Comparison of ENCODE assay signal across 8 cellular contexts in the genomic region with DNA sequence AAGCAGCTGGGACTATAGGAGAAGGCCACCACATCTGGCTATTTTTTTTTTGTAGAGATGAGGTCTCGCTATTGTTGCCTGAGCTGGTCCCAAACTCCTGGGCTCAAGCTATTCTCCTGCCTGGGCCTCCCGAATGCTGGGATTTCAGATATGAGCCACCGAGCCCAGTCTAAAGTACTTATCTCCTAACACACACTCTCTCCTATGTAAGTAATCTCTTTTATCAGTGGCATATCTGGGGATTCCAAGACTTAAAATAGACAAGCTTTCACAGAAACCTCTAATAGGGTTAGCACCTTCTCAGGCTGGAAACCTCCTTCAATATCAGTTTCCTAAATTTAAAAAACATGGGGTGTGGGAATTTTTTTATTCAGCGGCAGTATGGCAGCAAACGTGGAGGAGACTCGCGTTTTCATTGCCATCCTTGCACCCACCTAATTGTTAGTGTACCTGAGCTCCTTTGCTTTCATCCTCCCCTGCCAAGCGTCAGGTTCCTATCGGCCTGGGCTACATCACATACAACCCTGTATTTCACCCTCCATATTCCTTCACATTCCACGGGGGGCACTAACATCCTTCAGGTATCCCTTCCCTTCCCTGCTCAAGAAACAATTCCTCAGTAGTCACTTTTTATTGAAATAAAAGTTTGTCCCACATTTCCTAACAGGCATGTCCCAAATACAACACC. TPM values are rescaled to one million over a fixed set of nuclear protein-coding genes. Genes with fewer than 3 reads are reported as not detected.
A peak's percentile ranks its signal among the peaks of the same experiment; 100 is the strongest.
DNase-seq lines count a peak whose midpoint lies in the region; ATAC-seq and TF ChIP-seq lines count a peak whose summit lies in the region.

No MANE protein-coding gene starts in this region.

- ATAC-seq in SK-N-SH treated with all-trans-retinoic acid at 6 μM for 48 hours (peak; percentile 37), sciatic nerve (no peak)

- H3K4me3 ChIP-seq in fibroblast of mammary gland (ENCODE audit: control insufficient read depth, low read depth, low read length): peak overlapping the region; percentile 78
- H3K4me3 ChIP-seq in skeletal muscle cell (ENCODE audit: low read depth, low read length): peak overlapping the region; percentile 85

- peak; percentile 35 for DNase-seq in NCI-H2227 (lab: John Stamatoyannopoulos, UW; ENCODE audit: unreplicated experiment)
- no peak for DNase-seq in NCI-H2227 treated with DMSO at 0.1 percent for 48 hours (lab: John Stamatoyannopoulos, UW)
- DNase-seq in fibroblast of mammary gland (ENCODE audit: low read depth): no peak
- DNase-seq in skeletal muscle cell (ENCODE audit: low read depth): no peak
- no peak for DNase-seq in nucleus accumbens (lab: John Stamatoyannopoulos, UW)
- no peak for DNase-seq in HCEC 1CT
- no peak for DNase-seq in sciatic nerve (ENCODE audit: low spot score)

- peak; percentile 16 for TF ChIP-seq CTCF in fibroblast of mammary gland (conservative IDR thresholded peaks at IDR 0.05; ENCODE audit: control insufficient read depth, insufficient read depth, low read depth, low read length)

- intact Hi-C loops in sciatic nerve (cut with DNase I): no loop called here

TF ChIP-seq in SK-N-SH treated with all-trans-retinoic acid at 6 μM for 48 hours, 23 proteins besides CTCF, POLR2A, EP300 and RAD21:
- TF ChIP-seq RARB (CRISPR knock-in tag; IDR thresholded peaks at IDR 0.05) (no peak), ZFP30 (CRISPR knock-in tag; IDR thresholded peaks at IDR 0.05) (no peak), ESRRG (CRISPR knock-in tag; IDR thresholded peaks at IDR 0.05) (no peak), ZFP3 (CRISPR knock-in tag; IDR thresholded peaks at IDR 0.05) (no peak), TCF4 (CRISPR knock-in tag; IDR thresholded peaks at IDR 0.05; ENCODE audit: borderline replicate concordance) (no peak)

RNA-seq across cellular contexts. Expression of gene EZH1, which starts 1.1 kb away (rescaled TPM):
- total RNA-seq in sciatic nerve: 105 TPM

RNA-seq across cellular contexts. Expression of gene RAMP2, which starts 17.3 kb away (rescaled TPM):
- 67.5 TPM for total RNA-seq in sciatic nerve

RNA-seq across cellular contexts. Expression of gene VPS25, which starts 29.5 kb away (rescaled TPM):
- 24.8 TPM for total RNA-seq in sciatic nerve

RNA-seq across cellular contexts. Expression of gene WNK4, which starts 36.7 kb away (rescaled TPM):
- 1.4 TPM for total RNA-seq in sciatic nerve

RNA-seq across cellular contexts. Expression of gene COA3, which starts 54.8 kb away (rescaled TPM):
- 36.1 TPM for total RNA-seq in sciatic nerve
